ENCODE assay signal across 2 cellular contexts in the genomic region with DNA sequence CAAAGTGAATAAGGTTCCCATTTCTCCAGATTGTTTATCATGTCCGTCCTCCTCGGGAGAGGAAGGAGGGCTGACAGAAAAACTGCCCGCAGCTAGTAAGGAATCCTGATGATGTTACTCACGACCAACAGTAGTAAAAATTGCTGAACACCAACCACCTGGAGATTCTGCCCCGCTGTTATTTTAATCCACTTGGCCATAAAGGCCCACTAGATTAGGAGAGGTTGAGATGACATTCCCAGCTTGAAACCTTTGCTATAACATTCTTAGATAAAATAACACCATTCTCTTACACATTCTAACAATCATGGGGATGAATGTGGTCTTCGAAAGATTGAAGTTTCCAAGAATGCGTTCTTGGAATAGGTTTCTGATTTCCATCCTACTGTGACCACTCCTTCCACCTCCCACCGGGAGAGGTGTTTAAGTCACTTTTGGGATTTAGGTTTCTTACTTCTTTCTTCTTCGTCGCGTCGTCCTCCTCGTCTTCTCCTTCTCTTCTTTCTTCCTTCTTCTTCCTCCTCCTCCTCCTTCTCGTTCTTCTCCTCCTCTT.
TF ChIP-seq lines count a peak whose summit lies in the region.

No MANE protein-coding gene starts in this region.

TF ChIP-seq in H1, 55 proteins besides CTCF, POLR2A, EP300 and RAD21:
- 0 out of 2 replicates have a peak, but pooled peaks have one; percentile 6 for TF ChIP-seq RBBP5 (IDR thresholded peaks at IDR 0.05; ENCODE audit: borderline replicate concordance, low read depth, low read length)
- 0 out of 4 replicates have a peak, but pooled peaks of 1 of the 2 experiments have one; percentile 9 for TF ChIP-seq HDAC2 (IDR thresholded peaks at IDR 0.05; ENCODE audit: borderline replicate concordance in 1 of 2, low read depth in 2 of 2, low read length in 2 of 2)
- peak; percentile 30 for TF ChIP-seq ASH2L (IDR thresholded peaks at IDR 0.05; ENCODE audit: low read length)
- no peak for TF ChIP-seq USF2 (IDR thresholded peaks at IDR 0.05; ENCODE audit: low read length)

TF ChIP-seq in neural cell, 6 proteins besides CTCF, POLR2A, EP300 and RAD21:
- TF ChIP-seq REST (IDR thresholded peaks at IDR 0.05; ENCODE audit: borderline replicate concordance) (no peak), MXI1 (conservative IDR thresholded peaks at IDR 0.05; ENCODE audit: poor library complexity, severe bottlenecking) (no peak), TAF1 (IDR thresholded peaks at IDR 0.05; ENCODE audit: low read depth) (no peak), SMC3 (conservative IDR thresholded peaks at IDR 0.05; ENCODE audit: poor library complexity) (no peak), POLR2AphosphoS5 (IDR thresholded peaks at IDR 0.05) (no peak), EZH2 (IDR thresholded peaks at IDR 0.05; ENCODE audit: borderline replicate concordance, insufficient read depth, low read length, poor library complexity, severe bottlenecking) (no peak)
